10 cellular contexts compared by ENCODE assay signal in the genomic region with DNA sequence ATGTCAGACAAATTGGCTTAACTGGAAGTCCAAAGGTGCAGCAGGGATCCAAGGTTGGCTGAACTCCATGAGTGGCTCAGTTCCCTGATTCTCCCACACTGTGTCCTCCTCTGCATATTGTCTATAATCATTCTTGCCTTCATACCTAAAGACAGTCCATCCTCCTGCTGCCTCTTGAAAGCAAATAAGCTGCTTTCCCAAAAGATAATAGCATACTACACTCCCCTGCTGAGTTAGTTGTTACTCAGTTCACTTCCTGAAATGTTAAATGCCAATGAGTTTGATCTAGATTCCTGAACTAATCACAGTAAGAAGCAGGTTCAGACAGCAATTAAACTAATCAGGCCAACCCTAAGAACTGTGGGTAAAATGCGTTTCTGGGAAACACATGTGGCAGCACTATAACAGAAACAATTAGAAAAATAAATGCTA. TPM values are rescaled to one million over a fixed set of nuclear protein-coding genes. Genes with fewer than 3 reads are reported as not detected.
DNase-seq lines count a peak whose midpoint lies in the region; ATAC-seq and TF ChIP-seq lines count a peak whose summit lies in the region.
"Had no signal": no experiment of that assay in that cellular context is flagged by ENCODE, and none has a peak within 500 bp of the region (broad histone marks: within the 10 kb centered on the region; RNA-seq: fewer than 3 reads in every experiment).

No MANE protein-coding gene starts in this region.

- H3K9ac ChIP-seq in SK-N-SH = peak overlapping the region; percentile 76; the same call in 1 of the 2 replicates

- no peaks in the 10 kb centered on the region for H3K27me3 ChIP-seq in SK-N-SH (ENCODE audit: insufficient read depth)
- no peaks in the 10 kb centered on the region for H3K27me3 ChIP-seq in Peyer's patch
- H3K27me3 ChIP-seq: pancreas, thyroid gland had no signal

- DNase-seq in SK-N-SH (no peak), Peyer's patch (peak in 2 of 3 donors; percentile 15 to 56), epithelial cell of esophagus (ENCODE audit: low read depth) (peak; percentile 19), sciatic nerve (ENCODE audit: low spot score) (peak; percentile 26), DMS79 treated with DMSO at 0.1 percent for 48 hours (lab: John Stamatoyannopoulos, UW) (no peak)

- H3K9me3 ChIP-seq in SK-N-SH (no peaks in the 10 kb centered on the region), Peyer's patch (no peaks in the 10 kb centered on the region)
- H3K9me3 ChIP-seq: pancreas, thyroid gland had no signal

- WGBS in SK-N-SH (ENCODE audit: low lambda C conversion rate) = 20% methylated on average over 1 of the region's 1 CpG

- ATAC-seq in SK-N-SH treated with all-trans-retinoic acid at 6 μM for 48 hours = no peak
- no peak for ATAC-seq in sciatic nerve
- ATAC-seq in GM21447 (IDR thresholded peaks at IDR 0.05; ENCODE audit: unreplicated experiment) = no peak
- no peak for ATAC-seq in GM21423 (IDR thresholded peaks at IDR 0.05; ENCODE audit: unreplicated experiment)
- ATAC-seq: pancreas had no signal

- POLR2A ChIA-PET in SK-N-SH (lab: Yijun Ruan, JAX) = interaction anchor here (2.4 kb wide), 1 partner anchor 39 kb away, joined by 13 read pairs; a partner anchor contains a TSS

- CTCF ChIA-PET in SK-N-SH (lab: Yijun Ruan, JAX) = interaction anchor here (1.0 to 1.3 kb wide), 3 partner anchors 40 to 339 kb away, joined by 3 to 5 read pairs (median 4); no protein-coding TSS in a partner anchor

- no peak for TF ChIP-seq CTCF in SK-N-SH (IDR thresholded peaks at IDR 0.05)
- TF ChIP-seq CTCF in Peyer's patch (IDR thresholded peaks at IDR 0.05) = no peak
- TF ChIP-seq CTCF in epithelial cell of esophagus (IDR thresholded peaks at IDR 0.05; ENCODE audit: insufficient read depth, low read depth, low read length, missing control alignments) = no peak

- peaks cover 12% of the 10 kb centered on the region for H3F3A ChIP-seq in SK-N-SH (replicated peaks; ENCODE audit: insufficient read depth)

- intact Hi-C loops in sciatic nerve (cut with DNase I) = no loop called here

- H3K27ac ChIP-seq in SK-N-SH (ENCODE audit: low read depth in 2 of 2, low read length in 1 of 2) = peak overlapping the region; percentile 72 to 90
- H3K27ac ChIP-seq in Peyer's patch = peak overlapping the region in 3 of 4 donors; percentile 72 to 80 (median 78)
- H3K27ac ChIP-seq: thyroid gland had no signal

- H3K4me1 ChIP-seq in SK-N-SH (ENCODE audit: control insufficient read depth in 1 of 2, insufficient read depth in 2 of 2, low read depth in 1 of 2, low read length in 1 of 2) = peaks cover 13 to 41% of the 10 kb centered on the region in 2 experiments; a peak in 3 of 4 replicates
- peaks cover 0 to 43% (median 12%) of the 10 kb centered on the region in 4 donors for H3K4me1 ChIP-seq in Peyer's patch

- peaks cover 68% of the 10 kb centered on the region for H3K79me2 ChIP-seq in SK-N-SH (ENCODE audit: insufficient read depth)

- H3K4me3 ChIP-seq in SK-N-SH (ENCODE audit: low read depth in 2 of 2, low read length in 1 of 2) = peak overlapping the region; percentile 65 to 69
- H3K4me3 ChIP-seq in Peyer's patch = peak overlapping the region in 1 of 4 donors; percentile 49
- no peak overlapping the region for H3K4me3 ChIP-seq in epithelial cell of esophagus (ENCODE audit: low read length)
- H3K4me3 ChIP-seq: thyroid gland had no signal

- H3K9me2 ChIP-seq in SK-N-SH = no peaks in the 10 kb centered on the region

- no peak for TF ChIP-seq POLR2A in Peyer's patch (IDR thresholded peaks at IDR 0.05)

- no peak overlapping the region for H2AFZ ChIP-seq in SK-N-SH (ENCODE audit: low read depth)

- H3K36me3 ChIP-seq in SK-N-SH (replicated peaks in 1 of 2; ENCODE audit: control insufficient read depth in 1 of 2, insufficient read depth in 2 of 2, low read length in 1 of 2) = peaks cover 0 to 21% of the 10 kb centered on the region in 2 experiments
- no peaks in the 10 kb centered on the region for H3K36me3 ChIP-seq in Peyer's patch
- H3K36me3 ChIP-seq: pancreas, thyroid gland had no signal

- H3K4me2 ChIP-seq in SK-N-SH = peak overlapping the region; percentile 79

- no peaks in the 10 kb centered on the region; the same call in 1 of the 2 replicates for H4K20me1 ChIP-seq in SK-N-SH (ENCODE audit: insufficient read depth)

- no peak for TF ChIP-seq EP300 in SK-N-SH (IDR thresholded peaks at IDR 0.05; ENCODE audit: borderline replicate concordance in 1 of 2, low read depth in 1 of 2, low read length in 1 of 2)

- TF ChIP-seq RAD21 in SK-N-SH (IDR thresholded peaks at IDR 0.05; ENCODE audit: low read length) = no peak

TF ChIP-seq in SK-N-SH, 30 proteins besides CTCF, POLR2A, EP300 and RAD21:
- TF ChIP-seq, protein P1, sequence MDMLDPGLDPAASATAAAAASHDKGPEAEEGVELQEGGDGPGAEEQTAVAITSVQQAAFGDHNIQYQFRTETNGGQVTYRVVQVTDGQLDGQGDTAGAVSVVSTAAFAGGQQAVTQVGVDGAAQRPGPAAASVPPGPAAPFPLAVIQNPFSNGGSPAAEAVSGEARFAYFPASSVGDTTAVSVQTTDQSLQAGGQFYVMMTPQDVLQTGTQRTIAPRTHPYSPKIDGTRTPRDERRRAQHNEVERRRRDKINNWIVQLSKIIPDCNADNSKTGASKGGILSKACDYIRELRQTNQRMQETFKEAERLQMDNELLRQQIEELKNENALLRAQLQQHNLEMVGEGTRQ (IDR thresholded peaks at IDR 0.05; ENCODE audit: borderline replicate concordance, low read depth, low read length) = no peak
- TF ChIP-seq, protein P2, sequence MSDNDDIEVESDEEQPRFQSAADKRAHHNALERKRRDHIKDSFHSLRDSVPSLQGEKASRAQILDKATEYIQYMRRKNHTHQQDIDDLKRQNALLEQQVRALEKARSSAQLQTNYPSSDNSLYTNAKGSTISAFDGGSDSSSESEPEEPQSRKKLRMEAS (IDR thresholded peaks at IDR 0.05; ENCODE audit: low read depth) = 0 out of 2 replicates have a peak, but pooled peaks have one; percentile 18
- no peak for TF ChIP-seq CHD2 (IDR thresholded peaks at IDR 0.05; ENCODE audit: low read length, partially characterized antibody)

TF ChIP-seq in SK-N-SH treated with all-trans-retinoic acid at 6 μM for 48 hours, 23 proteins besides CTCF, POLR2A, EP300 and RAD21:
- TF ChIP-seq ESRRG (CRISPR knock-in tag; IDR thresholded peaks at IDR 0.05) (no peak), ARNTL (CRISPR knock-in tag; IDR thresholded peaks at IDR 0.05; ENCODE audit: borderline replicate concordance, low read depth) (no peak), ZFP30 (CRISPR knock-in tag; IDR thresholded peaks at IDR 0.05) (no peak), RARB (CRISPR knock-in tag; IDR thresholded peaks at IDR 0.05) (no peak), PPARA (CRISPR knock-in tag; IDR thresholded peaks at IDR 0.05; ENCODE audit: borderline replicate concordance) (no peak)
- TF ChIP-seq, protein P3, sequence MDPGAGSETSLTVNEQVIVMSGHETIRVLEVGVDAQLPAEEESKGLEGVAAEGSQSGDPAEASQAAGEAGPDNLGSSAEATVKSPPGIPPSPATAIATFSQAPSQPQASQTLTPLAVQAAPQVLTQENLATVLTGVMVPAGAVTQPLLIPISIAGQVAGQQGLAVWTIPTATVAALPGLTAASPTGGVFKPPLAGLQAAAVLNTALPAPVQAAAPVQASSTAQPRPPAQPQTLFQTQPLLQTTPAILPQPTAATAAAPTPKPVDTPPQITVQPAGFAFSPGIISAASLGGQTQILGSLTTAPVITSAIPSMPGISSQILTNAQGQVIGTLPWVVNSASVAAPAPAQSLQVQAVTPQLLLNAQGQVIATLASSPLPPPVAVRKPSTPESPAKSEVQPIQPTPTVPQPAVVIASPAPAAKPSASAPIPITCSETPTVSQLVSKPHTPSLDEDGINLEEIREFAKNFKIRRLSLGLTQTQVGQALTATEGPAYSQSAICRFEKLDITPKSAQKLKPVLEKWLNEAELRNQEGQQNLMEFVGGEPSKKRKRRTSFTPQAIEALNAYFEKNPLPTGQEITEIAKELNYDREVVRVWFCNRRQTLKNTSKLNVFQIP (CRISPR knock-in tag; IDR thresholded peaks at IDR 0.05; ENCODE audit: borderline replicate concordance, low read depth) = no peak
- TF ChIP-seq, protein P4, sequence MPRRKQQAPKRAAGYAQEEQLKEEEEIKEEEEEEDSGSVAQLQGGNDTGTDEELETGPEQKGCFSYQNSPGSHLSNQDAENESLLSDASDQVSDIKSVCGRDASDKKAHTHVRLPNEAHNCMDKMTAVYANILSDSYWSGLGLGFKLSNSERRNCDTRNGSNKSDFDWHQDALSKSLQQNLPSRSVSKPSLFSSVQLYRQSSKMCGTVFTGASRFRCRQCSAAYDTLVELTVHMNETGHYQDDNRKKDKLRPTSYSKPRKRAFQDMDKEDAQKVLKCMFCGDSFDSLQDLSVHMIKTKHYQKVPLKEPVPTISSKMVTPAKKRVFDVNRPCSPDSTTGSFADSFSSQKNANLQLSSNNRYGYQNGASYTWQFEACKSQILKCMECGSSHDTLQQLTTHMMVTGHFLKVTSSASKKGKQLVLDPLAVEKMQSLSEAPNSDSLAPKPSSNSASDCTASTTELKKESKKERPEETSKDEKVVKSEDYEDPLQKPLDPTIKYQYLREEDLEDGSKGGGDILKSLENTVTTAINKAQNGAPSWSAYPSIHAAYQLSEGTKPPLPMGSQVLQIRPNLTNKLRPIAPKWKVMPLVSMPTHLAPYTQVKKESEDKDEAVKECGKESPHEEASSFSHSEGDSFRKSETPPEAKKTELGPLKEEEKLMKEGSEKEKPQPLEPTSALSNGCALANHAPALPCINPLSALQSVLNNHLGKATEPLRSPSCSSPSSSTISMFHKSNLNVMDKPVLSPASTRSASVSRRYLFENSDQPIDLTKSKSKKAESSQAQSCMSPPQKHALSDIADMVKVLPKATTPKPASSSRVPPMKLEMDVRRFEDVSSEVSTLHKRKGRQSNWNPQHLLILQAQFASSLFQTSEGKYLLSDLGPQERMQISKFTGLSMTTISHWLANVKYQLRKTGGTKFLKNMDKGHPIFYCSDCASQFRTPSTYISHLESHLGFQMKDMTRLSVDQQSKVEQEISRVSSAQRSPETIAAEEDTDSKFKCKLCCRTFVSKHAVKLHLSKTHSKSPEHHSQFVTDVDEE (CRISPR knock-in tag; IDR thresholded peaks at IDR 0.05) = no peak
- TF ChIP-seq, protein P5, sequence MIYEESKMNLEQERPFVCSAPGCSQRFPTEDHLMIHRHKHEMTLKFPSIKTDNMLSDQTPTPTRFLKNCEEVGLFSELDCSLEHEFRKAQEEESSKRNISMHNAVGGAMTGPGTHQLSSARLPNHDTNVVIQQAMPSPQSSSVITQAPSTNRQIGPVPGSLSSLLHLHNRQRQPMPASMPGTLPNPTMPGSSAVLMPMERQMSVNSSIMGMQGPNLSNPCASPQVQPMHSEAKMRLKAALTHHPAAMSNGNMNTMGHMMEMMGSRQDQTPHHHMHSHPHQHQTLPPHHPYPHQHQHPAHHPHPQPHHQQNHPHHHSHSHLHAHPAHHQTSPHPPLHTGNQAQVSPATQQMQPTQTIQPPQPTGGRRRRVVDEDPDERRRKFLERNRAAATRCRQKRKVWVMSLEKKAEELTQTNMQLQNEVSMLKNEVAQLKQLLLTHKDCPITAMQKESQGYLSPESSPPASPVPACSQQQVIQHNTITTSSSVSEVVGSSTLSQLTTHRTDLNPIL (CRISPR knock-in tag; IDR thresholded peaks at IDR 0.05; ENCODE audit: low read depth) = no peak

RNA-seq across cellular contexts. Expression of a gene that starts 51.0 kb away (rescaled TPM):
- polyA plus RNA-seq in SK-N-SH (2012; rRNA removed) = 19.9 and 24.6 TPM in 2 replicates
- 15.0 and 19.3 TPM in 2 replicates for polyA plus RNA-seq in SK-N-SH (2012; cell fraction: cytosol; rRNA removed)
- polyA plus RNA-seq in SK-N-SH (2012; cell fraction: nucleus; rRNA removed) = 25.0 and 36.1 TPM in 2 replicates
- 10 to 100 TPM in 3 of 4 donors, 1 to 10 TPM in 1; 9.1 to 37.8 (median 22.1) TPM for total RNA-seq in Peyer's patch
- 13.7 TPM for total RNA-seq in sciatic nerve

Comparison
In these comparisons a context has a peak if more than half of its experiments do, and no peak if none do; other contexts are left out.
1. DNase-seq: peak in Peyer's patch (2 of 3), epithelial cell of esophagus (single experiment) and sciatic nerve (single experiment); none in SK-N-SH (single experiment) and DMS79 treated with DMSO at 0.1 percent for 48 hours (single experiment).